Comparison of ENCODE assay signal across 20 cellular contexts in genomic region chr19:47323872-47324271, GRCh38. TPM values are rescaled to one million over a fixed set of nuclear protein-coding genes. Genes with fewer than 3 reads are reported as not detected.
DNase-seq lines count a peak whose midpoint lies in the region; ATAC-seq, FAIRE-seq and TF ChIP-seq lines count a peak whose summit lies in the region.
"Had no signal": no experiment of that assay in that cellular context is flagged by ENCODE, and none has a peak within 500 bp of the region (broad histone marks: within the 10 kb centered on the region; RNA-seq: fewer than 3 reads in every experiment).

No MANE protein-coding gene starts in this region.

- H3K27me3 ChIP-seq in H7 (ENCODE audit: control insufficient read depth, insufficient read depth, low read length) (no peaks in the 10 kb centered on the region), H1 (replicated peaks in 1 of 4; ENCODE audit: control insufficient read depth in 3 of 4, extremely low read depth in 1 of 4, insufficient read depth in 3 of 4, low read length in 3 of 4) (no peaks in the 10 kb centered on the region; a peak in 2 of 7 replicates), subcutaneous abdominal adipose tissue (ENCODE audit: control insufficient read depth in 5 of 5, insufficient read depth in 4 of 5, low read length in 5 of 5) (peaks cover 3 to 15% (median 8%) of the 10 kb centered on the region in 5 donors)

- TF ChIP-seq RAD21 in H1 (IDR thresholded peaks at IDR 0.05 in 1 of 2, conservative IDR thresholded peaks at IDR 0.05 in 1 of 2; ENCODE audit: low read depth in 2 of 2, low read length in 2 of 2): no peak

- H3K18ac ChIP-seq in H1 (ENCODE audit: extremely low read depth, low read length): no peak overlapping the region

- TF ChIP-seq EP300 in H1 (IDR thresholded peaks at IDR 0.05; ENCODE audit: borderline replicate concordance in 1 of 2, low read depth in 2 of 2, low read length in 2 of 2): no peak

- DNase-seq in H7: peak; percentile 41
- DNase-seq in H1 (ENCODE audit: low read depth in 1 of 2, low spot score in 2 of 2): no peak
- DNase-seq in mucosa of descending colon: no peak
- no peak for DNase-seq in foreskin melanocyte
- no peak for DNase-seq in activated CD4-positive, alpha-beta T cell treated with anti-CD3 and anti-CD28 coated beads, Interleukin-2, amount 50 U/mL, for 1 hour
- DNase-seq in NCI-H510A treated with DMSO at 0.1 percent for 48 hours (lab: John Stamatoyannopoulos, UW): no peak
- no peak for DNase-seq in AG08395 (ENCODE audit: low spot score)
- DNase-seq: activated naive CD8-positive, alpha-beta T cell treated with anti-CD3 and anti-CD28 coated beads, Interleukin-2, amount 10 ng/mL, durations not matched to agents 7 days and 5 days; CD8-positive, alpha-beta memory T cell; glutamatergic neuron; immature natural killer cell; mammary epithelial cell; natural killer cell; NCI-H1417 treated with DMSO at 0.1 percent for 48 hours had no signal

- no peak overlapping the region for H3K23ac ChIP-seq in H1 (ENCODE audit: insufficient read length)

- FAIRE-seq in H1 (lab: Jason Lieb, UNC): no peak
- FAIRE-seq: bronchial epithelial cell, GM12891, H54, RCC 7860 had no signal

- no peak overlapping the region for H2BK5ac ChIP-seq in H1 (ENCODE audit: low read depth, low read length)

- no peaks in the 10 kb centered on the region for H4K20me1 ChIP-seq in H1 (replicated peaks in 1 of 2; ENCODE audit: control insufficient read depth in 1 of 2, insufficient read depth in 2 of 2, low read length in 2 of 2)

- H3K79me1 ChIP-seq in H1 (ENCODE audit: low read depth, low read length): no peaks in the 10 kb centered on the region

- no peak overlapping the region for H2BK120ac ChIP-seq in H1 (replicated peaks; ENCODE audit: low read depth, low read length)

- intact Hi-C loops in mucosa of descending colon (cut with DNase I, micrococcal nuclease): no loop called here

- 89% methylated on average over 12 of the region's 12 CpGs; no CpG with 5 or more reads in 1 of the 2 experiments for WGBS in H1 (ENCODE audit: extremely low coverage in 1 of 2, insufficient coverage in 1 of 2, insufficient read length in 1 of 2, insufficient replicate concordance in 2 of 2, low coverage in 1 of 2, low lambda C conversion rate in 2 of 2, missing lambda C conversion rate in 1 of 2), 2 experiments

- no peak overlapping the region for H3K4ac ChIP-seq in H1 (replicated peaks; ENCODE audit: insufficient read length, low read depth, low read length)

- no peak overlapping the region for H4K91ac ChIP-seq in H1 (replicated peaks; ENCODE audit: insufficient read length, low read length)

- H2AFZ ChIP-seq in H1 (ENCODE audit: low read length): no peak overlapping the region

- H4K5ac ChIP-seq in H1 (ENCODE audit: insufficient read length, low read depth, low read length): no peak overlapping the region

- no peaks in the 10 kb centered on the region for H3K23me2 ChIP-seq in H1 (ENCODE audit: low read depth, low read length)

- no peak overlapping the region for H3K56ac ChIP-seq in H1 (replicated peaks; ENCODE audit: insufficient read length, low read depth, low read length)

- H2AK5ac ChIP-seq in H1 (ENCODE audit: low read depth, low read length): no peak overlapping the region

- H3K4me3 ChIP-seq in H7 (ENCODE audit: insufficient read depth, low read depth, low read length) (no peak overlapping the region), H1 (ENCODE audit: extremely low read depth in 1 of 4, insufficient read depth in 2 of 4, low read depth in 3 of 4, low read length in 4 of 4) (no peak overlapping the region), mucosa of descending colon (no peak overlapping the region), subcutaneous abdominal adipose tissue (ENCODE audit: low read depth in 1 of 5, low read length in 5 of 5) (peak overlapping the region in 4 of 5 donors; percentile 32 to 56 (median 42))

- no peak overlapping the region for H2BK12ac ChIP-seq in H1 (ENCODE audit: low read depth, low read length)

- POLR2A ChIA-PET in H1 (lab: Charles Lee; ENCODE audit: partially characterized antibody): interaction anchor here (1.2 to 1.7 kb wide), 2 partner anchors 59 to 95 kb away, joined by 3 to 4 read pairs; partner anchors contain the start of gene MEIS3

- no peak overlapping the region for H3K4me2 ChIP-seq in H1 (ENCODE audit: insufficient read depth in 1 of 2, low read depth in 2 of 2, low read length in 2 of 2)

- no peak for TF ChIP-seq POLR2A in H1 (IDR thresholded peaks at IDR 0.05; ENCODE audit: control extremely low read depth in 1 of 2, low read depth in 2 of 2, low read length in 2 of 2)

- no peak overlapping the region for H3K9ac ChIP-seq in H1 (replicated peaks in 1 of 4; ENCODE audit: extremely low read depth in 1 of 4, low read depth in 3 of 4, low read length in 3 of 4)
- peak overlapping the region in 2 of 5 donors; percentile 25 to 49 for H3K9ac ChIP-seq in subcutaneous abdominal adipose tissue (ENCODE audit: low read length in 5 of 5)

- no peak overlapping the region; the same call in 1 of the 2 replicates for H2BK15ac ChIP-seq in H1 (ENCODE audit: low read length)

- no peaks in the 10 kb centered on the region for H3K36me3 ChIP-seq in H7 (replicated peaks; ENCODE audit: control insufficient read depth, insufficient read depth, low read length)
- H3K36me3 ChIP-seq in H1 (ENCODE audit: control insufficient read depth in 2 of 4, insufficient read depth in 4 of 4, low read length in 3 of 4): no peaks in the 10 kb centered on the region
- H3K36me3 ChIP-seq in mucosa of descending colon (ENCODE audit: low read depth): no peaks in the 10 kb centered on the region
- peaks cover 0 to 12% (median 3%) of the 10 kb centered on the region in 5 donors for H3K36me3 ChIP-seq in subcutaneous abdominal adipose tissue (ENCODE audit: control insufficient read depth in 5 of 5, insufficient read depth in 5 of 5, low read length in 5 of 5)

- H3K4me1 ChIP-seq in H1 (replicated peaks in 1 of 4; ENCODE audit: control insufficient read depth in 3 of 4, insufficient read depth in 4 of 4, low read length in 3 of 4): peaks cover 0 to 3% (median 0%) of the 10 kb centered on the region in 4 experiments; a peak in 1 of 7 replicates
- no peaks in the 10 kb centered on the region for H3K4me1 ChIP-seq in mucosa of descending colon (ENCODE audit: low read depth)
- H3K4me1 ChIP-seq in subcutaneous abdominal adipose tissue (ENCODE audit: control insufficient read depth in 5 of 5, insufficient read depth in 5 of 5, low read length in 5 of 5): peaks cover 0 to 8% (median 0%) of the 10 kb centered on the region in 5 donors

- H4K8ac ChIP-seq in H1 (ENCODE audit: extremely low read depth, insufficient read depth, low read length): 0 out of 2 replicates have a peak overlapping the region, but pooled peaks have one; percentile 86

- H3K14ac ChIP-seq in H1 (ENCODE audit: insufficient read length): no peak overlapping the region

- no peaks in the 10 kb centered on the region for H3K79me2 ChIP-seq in H1 (ENCODE audit: control insufficient read depth in 1 of 2, insufficient read depth in 2 of 2, low read length in 2 of 2)

- no peak overlapping the region for H3K27ac ChIP-seq in H1 (ENCODE audit: low read depth, low read length)
- H3K27ac ChIP-seq in subcutaneous abdominal adipose tissue (ENCODE audit: low read depth, low read length): peak overlapping the region; percentile 50

- no peak overlapping the region for H2BK20ac ChIP-seq in H1 (ENCODE audit: low read length)

- ATAC-seq in mucosa of descending colon: peak; percentile 31
- ATAC-seq: activated CD4-positive, CD25-positive, alpha-beta regulatory T cell treated with anti-CD3 and anti-CD28 coated beads, Interleukin-2, amount 50 U/mL, for 24 hours had no signal

- H3K9me3 ChIP-seq in H1 (ENCODE audit: insufficient read depth in 2 of 2, low read depth in 1 of 2, low read length in 1 of 2) (no peaks in the 10 kb centered on the region), mucosa of descending colon (no peaks in the 10 kb centered on the region), subcutaneous abdominal adipose tissue (ENCODE audit: control insufficient read depth in 5 of 5, low read length in 5 of 5) (no peaks in the 10 kb centered on the region)

- CTCF ChIA-PET in H1 (lab: Charles Lee; ENCODE audit: partially characterized antibody): interaction anchor here (0.8 to 3.3 kb wide), 6 partner anchors 11 to 383 kb away, joined by 3 to 23 read pairs (median 4); partner anchors contain the start of gene DHX34

- no peak for TF ChIP-seq CTCF in H1 (IDR thresholded peaks at IDR 0.05; ENCODE audit: control extremely low read depth in 1 of 3, insufficient read depth in 1 of 3, low read depth in 1 of 3, low read length in 3 of 3)
- no peak for TF ChIP-seq CTCF in mucosa of descending colon (IDR thresholded peaks at IDR 0.05)

RNA-seq across cellular contexts. Expression of gene C5AR2, which starts 8.1 kb away (rescaled TPM):
- 0.03 TPM in 1 of 2 replicates, not detected in the other for total RNA-seq in H7 (2014; rRNA removed; shearing (Covaris generic))
- 0.15 TPM in 1 of 2 replicates, not detected in the other for total RNA-seq in H1 (2021; fragmentation: NEBNext Ultra II Directional; extraction: Animal tissue kit (Norgen Biotek cat#: 25700))
- polyA plus RNA-seq in H1 (2011; rRNA removed): 0.06 and 0.08 TPM in 2 replicates
- 0.16 TPM for polyA plus RNA-seq in H1 (2011; cell fraction: cytosol; rRNA removed)
- polyA plus RNA-seq in H1 (2011; cell fraction: nucleus; rRNA removed): 0.46 TPM
- 0.08 to 0.18 TPM in 2 of 4 replicates, not detected in the others for polyA plus RNA-seq in H1 (2012, experiment 1 of 2)
- polyA plus RNA-seq in H1 (2012, experiment 2 of 2): not detected
- polyA plus RNA-seq in H1 (2013, experiment 1 of 2): 0.34 TPM
- polyA plus RNA-seq in H1 (2013, experiment 2 of 2): 0.28 TPM
- 0.03 and 0.12 TPM in 2 replicates for polyA minus RNA-seq in H1 (2011; rRNA and poly(A)+ RNA removed)
- polyA minus RNA-seq in H1 (2011; cell fraction: cytosol; rRNA and poly(A)+ RNA removed): not detected
- polyA minus RNA-seq in H1 (2011; cell fraction: nucleus; rRNA and poly(A)+ RNA removed): 1.3 TPM
- 1 to 10 TPM in 2 of 3 donors, under 1 TPM in 1; 0.29 to 1.6 (median 1.4) TPM for total RNA-seq in mucosa of descending colon

RNA-seq across cellular contexts. Expression of gene C5AR1, which starts 14.2 kb away (rescaled TPM):
- 0.17 TPM in 1 of 2 replicates, not detected in the other for total RNA-seq in H7 (2014; rRNA removed; shearing (Covaris generic))
- total RNA-seq in H1 (2021; fragmentation: NEBNext Ultra II Directional; extraction: Animal tissue kit (Norgen Biotek cat#: 25700)): 0.21 TPM in 1 of 2 replicates, not detected in the other
- 0.20 and 0.33 TPM in 2 replicates for polyA plus RNA-seq in H1 (2011; rRNA removed)
- polyA plus RNA-seq in H1 (2011; cell fraction: cytosol; rRNA removed): 0.17 TPM
- polyA plus RNA-seq in H1 (2011; cell fraction: nucleus; rRNA removed): 0.39 TPM
- polyA plus RNA-seq in H1 (2012, experiment 1 of 2): 0.09 to 0.25 TPM in 2 of 4 replicates, not detected in the others
- 0.07 TPM for polyA plus RNA-seq in H1 (2012, experiment 2 of 2)
- polyA plus RNA-seq in H1 (2013, experiment 1 of 2): 0.08 TPM
- 0.13 TPM for polyA plus RNA-seq in H1 (2013, experiment 2 of 2)
- polyA minus RNA-seq in H1 (2011; rRNA and poly(A)+ RNA removed): not detected in 2 replicates
- not detected for polyA minus RNA-seq in H1 (2011; cell fraction: cytosol; rRNA and poly(A)+ RNA removed)
- polyA minus RNA-seq in H1 (2011; cell fraction: nucleus; rRNA and poly(A)+ RNA removed): not detected
- 10 to 100 TPM in 1 of 3 donors, 1 to 10 TPM in 2; 5.1 to 13.5 (median 7.9) TPM for total RNA-seq in mucosa of descending colon
- polyA plus RNA-seq: CD8-positive, alpha-beta memory T cell had no signal

RNA-seq across cellular contexts. Expression of gene DHX34, which starts 25.2 kb away (rescaled TPM):
- 34.6 and 40.0 TPM in 2 replicates for total RNA-seq in H7 (2014; rRNA removed; shearing (Covaris generic))
- total RNA-seq in H1 (2021; fragmentation: NEBNext Ultra II Directional; extraction: Animal tissue kit (Norgen Biotek cat#: 25700)): 24.1 and 24.3 TPM in 2 replicates
- 17.5 and 27.2 TPM in 2 replicates for polyA plus RNA-seq in H1 (2011; rRNA removed)
- 20.5 TPM for polyA plus RNA-seq in H1 (2011; cell fraction: cytosol; rRNA removed)
- polyA plus RNA-seq in H1 (2011; cell fraction: nucleus; rRNA removed): 78.3 TPM
- polyA plus RNA-seq in H1 (2012, experiment 1 of 2): 16.6 to 25.5 TPM (median 22.8 TPM) in 4 replicates
- polyA plus RNA-seq in H1 (2012, experiment 2 of 2): 14.0 TPM
- polyA plus RNA-seq in H1 (2013, experiment 1 of 2): 15.8 TPM
- 15.5 TPM for polyA plus RNA-seq in H1 (2013, experiment 2 of 2)
- polyA minus RNA-seq in H1 (2011; rRNA and poly(A)+ RNA removed): 14.8 and 17.6 TPM in 2 replicates
- polyA minus RNA-seq in H1 (2011; cell fraction: cytosol; rRNA and poly(A)+ RNA removed): 21.8 TPM
- 31.7 TPM for polyA minus RNA-seq in H1 (2011; cell fraction: nucleus; rRNA and poly(A)+ RNA removed)
- total RNA-seq in mucosa of descending colon: 10 to 100 TPM in 2 of 3 donors, 1 to 10 TPM in 1; 8.7 to 12.3 (median 11.0) TPM

RNA-seq across cellular contexts. Expression of gene INAFM1, which starts 49.2 kb away (rescaled TPM):
- total RNA-seq in H7 (2014; rRNA removed; shearing (Covaris generic)): 2.0 and 2.9 TPM in 2 replicates
- total RNA-seq in H1 (2021; fragmentation: NEBNext Ultra II Directional; extraction: Animal tissue kit (Norgen Biotek cat#: 25700)): 3.4 and 4.4 TPM in 2 replicates
- 2.6 and 3.9 TPM in 2 replicates for polyA plus RNA-seq in H1 (2011; rRNA removed)
- 1.9 TPM for polyA plus RNA-seq in H1 (2011; cell fraction: cytosol; rRNA removed)
- 4.5 TPM for polyA plus RNA-seq in H1 (2011; cell fraction: nucleus; rRNA removed)
- 3.1 to 5.1 TPM (median 4.6 TPM) in 4 replicates for polyA plus RNA-seq in H1 (2012, experiment 1 of 2)
- 1.00 TPM for polyA plus RNA-seq in H1 (2012, experiment 2 of 2)
- polyA plus RNA-seq in H1 (2013, experiment 1 of 2): 4.0 TPM
- 4.1 TPM for polyA plus RNA-seq in H1 (2013, experiment 2 of 2)
- 0.59 TPM in 1 of 2 replicates, not detected in the other for polyA minus RNA-seq in H1 (2011; rRNA and poly(A)+ RNA removed)
- polyA minus RNA-seq in H1 (2011; cell fraction: cytosol; rRNA and poly(A)+ RNA removed): 1.2 TPM
- polyA minus RNA-seq in H1 (2011; cell fraction: nucleus; rRNA and poly(A)+ RNA removed): 1.9 TPM
- 10 to 100 TPM; 14.7 to 28.9 (median 16.7) TPM for total RNA-seq in mucosa of descending colon

Comparison
In these comparisons a context has a peak if more than half of its experiments do, and no peak if none do; other contexts are left out.
1. H3K4me3 ChIP-seq: peak in subcutaneous abdominal adipose tissue (4 of 5); none in H7 (single experiment), H1 (0 of 4) and mucosa of descending colon (single experiment).